11 cellular contexts compared by ENCODE assay signal in genomic region chr9:33229359-33230120, GRCh38. TPM values are rescaled to one million over a fixed set of nuclear protein-coding genes. Genes with fewer than 3 reads are reported as not detected.
DNase-seq lines count a peak whose midpoint lies in the region; ATAC-seq and TF ChIP-seq lines count a peak whose summit lies in the region.
"Had no signal": no experiment of that assay in that cellular context is flagged by ENCODE, and none has a peak within 500 bp of the region (broad histone marks: within the 10 kb centered on the region; RNA-seq: fewer than 3 reads in every experiment).

No MANE protein-coding gene starts in this region.

- H3K23ac ChIP-seq in trophoblast cell (ENCODE audit: low read length) = no peak overlapping the region

- DNase-seq in GM13977 (ENCODE audit: low spot score) = no peak
- peak; percentile 66 for DNase-seq in NCI-H2081 treated with DMSO at 0.1 percent for 48 hours (lab: John Stamatoyannopoulos, UW)
- DNase-seq in breast epithelium (ENCODE audit: low spot score in 2 of 2) = peak; percentile 84 to 91
- peak; percentile 89 to 90 for DNase-seq in trophoblast cell
- DNase-seq in dermis blood vessel endothelial cell = no peak
- DNase-seq in esophagus muscularis mucosa (ENCODE audit: extremely low spot score) = no peak
- DNase-seq in AG08396 (ENCODE audit: low spot score) = no peak
- DNase-seq: activated T-cell treated with anti-CD3 and anti-CD28 coated beads for 4 hours had no signal

- H3K4ac ChIP-seq in trophoblast cell (ENCODE audit: low read depth, low read length) = no peak overlapping the region

- in situ Hi-C loops in GM13977 (cut with MboI; ENCODE audit: low pct_unique_long_range_greater_than_20kb, low sequenced_read_pairs, unreplicated experiment) = loop anchor here (10.0 kb wide), 1 partner anchor 65 kb away; the partner anchor contains the start of gene B4GALT1

- H3K79me1 ChIP-seq in trophoblast cell (ENCODE audit: low read length) = no peaks in the 10 kb centered on the region

- H3K27me3 ChIP-seq in breast epithelium (no peaks in the 10 kb centered on the region), trophoblast cell (ENCODE audit: insufficient read depth, low read length) (no peaks in the 10 kb centered on the region), esophagus muscularis mucosa (no peaks in the 10 kb centered on the region)

- no peak overlapping the region for H3K18ac ChIP-seq in trophoblast cell (ENCODE audit: low read length)

- H3K4me3 ChIP-seq in breast epithelium = no peak overlapping the region
- no peak overlapping the region for H3K4me3 ChIP-seq in trophoblast cell (ENCODE audit: low read depth, low read length)
- H3K4me3 ChIP-seq in esophagus muscularis mucosa = no peak overlapping the region

- H4K8ac ChIP-seq in trophoblast cell (ENCODE audit: low read depth, low read length) = no peak overlapping the region

- H3K79me2 ChIP-seq in trophoblast cell (ENCODE audit: control insufficient read depth, insufficient read depth, low read length, poor library complexity) = no peaks in the 10 kb centered on the region

- no peak for TF ChIP-seq EP300 in esophagus muscularis mucosa (IDR thresholded peaks at IDR 0.05)

- intact Hi-C loops in breast epithelium (cut with DNase I; ENCODE audit: low total_unique reads) (loop anchor here (5.0 kb wide), 1 partner anchor 57 kb away; no protein-coding TSS in a partner anchor), esophagus muscularis mucosa (cut with DNase I) (no loop called here)

- no peak overlapping the region for H2BK120ac ChIP-seq in trophoblast cell (ENCODE audit: insufficient read depth, low read length, poor library complexity)

- no peak for TF ChIP-seq POLR2A in breast epithelium (IDR thresholded peaks at IDR 0.05)
- no peak for TF ChIP-seq POLR2A in esophagus muscularis mucosa (IDR thresholded peaks at IDR 0.05; ENCODE audit: low read depth)

- no peaks in the 10 kb centered on the region for H3K9me3 ChIP-seq in breast epithelium
- no peaks in the 10 kb centered on the region for H3K9me3 ChIP-seq in trophoblast cell (ENCODE audit: insufficient read depth, low read depth, low read length)
- no peaks in the 10 kb centered on the region for H3K9me3 ChIP-seq in esophagus muscularis mucosa

- no peak for ATAC-seq in HG02852 (IDR thresholded peaks at IDR 0.05; ENCODE audit: unreplicated experiment)

- H3K27ac ChIP-seq in breast epithelium (peak overlapping the region; percentile 22 to 75), trophoblast cell (ENCODE audit: low read depth, low read length) (no peak overlapping the region), esophagus muscularis mucosa (replicated peaks in 1 of 4) (no peak overlapping the region)

- no peak overlapping the region for H3K4me2 ChIP-seq in trophoblast cell (ENCODE audit: low read length)

- H3K4me1 ChIP-seq in breast epithelium (no peaks in the 10 kb centered on the region), trophoblast cell (ENCODE audit: control insufficient read depth in 1 of 2, insufficient read depth in 2 of 2, low read length in 2 of 2) (peaks cover 4 to 10% of the 10 kb centered on the region in 2 experiments), esophagus muscularis mucosa (peaks cover 4 to 14% (median 10%) of the 10 kb centered on the region in 4 donors)

- no peak overlapping the region for H3K9ac ChIP-seq in trophoblast cell (ENCODE audit: low read length)

- H2BK5ac ChIP-seq in trophoblast cell (ENCODE audit: low read depth, low read length, poor library complexity) = no peak overlapping the region

- H2BK12ac ChIP-seq in trophoblast cell (ENCODE audit: low read length) = no peak overlapping the region

- H4K12ac ChIP-seq in trophoblast cell (ENCODE audit: low read depth, low read length) = no peak overlapping the region

- H3K14ac ChIP-seq in trophoblast cell (ENCODE audit: low read length) = no peak overlapping the region

- peak; percentile 17 for TF ChIP-seq CTCF in GM13977 (IDR thresholded peaks at IDR 0.05; ENCODE audit: extremely low read depth, insufficient read depth, missing control alignments)
- TF ChIP-seq CTCF in breast epithelium (IDR thresholded peaks at IDR 0.05) = peak in 2 of 3 donors; percentile 35 to 40
- TF ChIP-seq CTCF in esophagus muscularis mucosa (IDR thresholded peaks at IDR 0.05) = no peak

- H3K36me3 ChIP-seq in breast epithelium = no peaks in the 10 kb centered on the region
- H3K36me3 ChIP-seq in trophoblast cell (ENCODE audit: control insufficient read depth in 1 of 2, insufficient read depth in 2 of 2, low read length in 2 of 2) = no peaks in the 10 kb centered on the region
- no peaks in the 10 kb centered on the region for H3K36me3 ChIP-seq in esophagus muscularis mucosa

- H4K91ac ChIP-seq in trophoblast cell (ENCODE audit: low read depth, low read length) = no peak overlapping the region

- no peak overlapping the region for H2AFZ ChIP-seq in trophoblast cell (ENCODE audit: insufficient read depth, low read length, poor library complexity)

- H2AK5ac ChIP-seq in trophoblast cell (ENCODE audit: low read length) = no peak overlapping the region

- no CpG with 5 or more reads among the region's 9 CpGs for WGBS in trophoblast cell (ENCODE audit: extremely low coverage, insufficient coverage, insufficient read length)
- 80% methylated on average over 7 of the region's 9 CpGs for WGBS in esophagus muscularis mucosa

RNA-seq across cellular contexts. Expression of gene SPINK4, which starts 10.4 kb away (rescaled TPM):
- total RNA-seq in breast epithelium = not detected
- not detected in 2 replicates for polyA plus RNA-seq in trophoblast cell (2013)
- not detected in 2 replicates for total RNA-seq in dermis blood vessel endothelial cell
- total RNA-seq in esophagus muscularis mucosa = not detected
- total RNA-seq: endothelial cell of umbilical vein, myocyte had no signal
- polyA plus RNA-seq: endothelial cell of umbilical vein had no signal

RNA-seq across cellular contexts. Expression of gene BAG1, which starts 35.0 kb away (rescaled TPM):
- total RNA-seq in breast epithelium = 10 to 100 TPM; 34.7 to 54.7 (median 44.9) TPM
- 35.5 and 36.7 TPM in 2 replicates for polyA plus RNA-seq in trophoblast cell (2013)
- 39.7 and 48.3 TPM in 2 replicates for total RNA-seq in dermis blood vessel endothelial cell
- total RNA-seq in esophagus muscularis mucosa = 100 to 1,000 TPM; 108 to 154 (median 126) TPM

RNA-seq across cellular contexts. Expression of gene CHMP5, which starts 35.3 kb away (rescaled TPM):
- total RNA-seq in breast epithelium (10 to 100 TPM; 63.1 to 73.4 (median 65.5) TPM), dermis blood vessel endothelial cell (106 and 116 TPM in 2 replicates), esophagus muscularis mucosa (10 to 100 TPM; 48.0 to 77.2 (median 65.2) TPM)
- 71.0 and 71.8 TPM in 2 replicates for polyA plus RNA-seq in trophoblast cell (2013)

Comparison
In these comparisons a context has a peak if more than half of its experiments do, and no peak if none do; other contexts are left out.
1. DNase-seq: peak in NCI-H2081 treated with DMSO at 0.1 percent for 48 hours (single experiment), breast epithelium (2 of 2) and trophoblast cell (2 of 2); none in GM13977 (single experiment), dermis blood vessel endothelial cell (single experiment), esophagus muscularis mucosa (single experiment) and AG08396 (single experiment).
2. CTCF ChIP-seq: peak in GM13977 (single experiment) and breast epithelium (2 of 3); none in esophagus muscularis mucosa (0 of 3).
3. H3K27ac ChIP-seq: peak in breast epithelium (2 of 2); none in trophoblast cell (single experiment) and esophagus muscularis mucosa (0 of 4).